ENCODE assay signal across 8 cellular contexts in the genomic region with DNA sequence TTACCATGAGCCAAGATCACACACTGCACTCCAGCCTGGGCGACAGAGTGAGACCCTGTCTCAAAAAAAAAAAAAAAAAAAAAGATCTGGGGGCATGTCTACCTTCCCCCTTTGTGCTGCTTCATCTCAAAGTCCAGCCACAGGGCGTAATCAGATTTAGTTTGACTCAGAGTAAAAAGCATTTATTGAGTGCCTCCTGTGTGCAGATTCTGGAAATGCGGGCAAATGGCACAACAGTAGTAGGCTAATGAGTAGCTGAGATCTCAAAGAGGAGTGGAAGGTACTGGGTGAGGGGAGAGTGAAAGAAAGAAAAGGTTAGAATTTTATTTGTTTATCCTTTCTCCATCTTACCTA. TPM values are rescaled to one million over a fixed set of nuclear protein-coding genes. Genes with fewer than 3 reads are reported as not detected.
A peak's percentile ranks its signal among the peaks of the same experiment; 100 is the strongest.
DNase-seq lines count a peak whose midpoint lies in the region; ATAC-seq and TF ChIP-seq lines count a peak whose summit lies in the region.

No MANE protein-coding gene starts in this region.

- ATAC-seq in stimulated activated naive CD8-positive, alpha-beta T cell treated with anti-CD3 and anti-CD28 coated beads, Interleukin-15, amount 100 ng/mL, for 72 hours: no peak
- ATAC-seq in GM21723 (IDR thresholded peaks at IDR 0.05; ENCODE audit: unreplicated experiment): no peak

- peak in 1 of 3 donors; percentile 12 for TF ChIP-seq CTCF in breast epithelium (IDR thresholded peaks at IDR 0.05)

- peak overlapping the region; percentile 17 for H3K27ac Mint-ChIP-seq in stimulated activated naive CD8-positive, alpha-beta T cell treated with anti-CD3 and anti-CD28 coated beads, Interleukin-15, Interleukin-2, amounts not matched to agents 100 ng/mL and 50 ng/mL, for 24 hours
- H3K27ac Mint-ChIP-seq in stimulated activated naive CD8-positive, alpha-beta T cell treated with anti-CD3 and anti-CD28 coated beads, Interleukin-15, amount 100 ng/mL, for 72 hours: no peak overlapping the region

- no peaks in the 10 kb centered on the region for H3K9me3 ChIP-seq in breast epithelium
- no peaks in the 10 kb centered on the region for H3K9me3 ChIP-seq in mesodermal cell (ENCODE audit: control insufficient read depth, low read length)

- peaks cover 92% of the 10 kb centered on the region for H3K4me1 Mint-ChIP-seq in stimulated activated naive CD8-positive, alpha-beta T cell treated with anti-CD3 and anti-CD28 coated beads, Interleukin-15, Interleukin-2, amounts not matched to agents 100 ng/mL and 50 ng/mL, for 24 hours (ENCODE audit: low read depth)
- peaks cover 91% of the 10 kb centered on the region for H3K4me1 Mint-ChIP-seq in stimulated activated naive CD8-positive, alpha-beta T cell treated with anti-CD3 and anti-CD28 coated beads, Interleukin-15, amount 100 ng/mL, for 72 hours

- H3K4me3 ChIP-seq in breast epithelium: no peak overlapping the region
- H3K4me3 ChIP-seq in mesodermal cell (ENCODE audit: extremely low read depth, insufficient read depth, low read length, poor library complexity, severe bottlenecking): no peak overlapping the region

- H3K9me3 Mint-ChIP-seq in stimulated activated naive CD8-positive, alpha-beta T cell treated with anti-CD3 and anti-CD28 coated beads, Interleukin-15, Interleukin-2, amounts not matched to agents 100 ng/mL and 50 ng/mL, for 24 hours: no peaks in the 10 kb centered on the region
- H3K9me3 Mint-ChIP-seq in stimulated activated naive CD8-positive, alpha-beta T cell treated with anti-CD3 and anti-CD28 coated beads, Interleukin-15, amount 100 ng/mL, for 72 hours: no peaks in the 10 kb centered on the region

- DNase-seq in stimulated activated naive CD8-positive, alpha-beta T cell treated with anti-CD3 and anti-CD28 coated beads, Interleukin-15, amount 100 ng/mL, for 72 hours: no peak
- DNase-seq in breast epithelium (ENCODE audit: low spot score in 2 of 2) (no peak), DMS79 (lab: John Stamatoyannopoulos, UW) (no peak), globus pallidus (ENCODE audit: low spot score) (no peak), posterior vena cava (ENCODE audit: low spot score) (no peak)

- H3K36me3 Mint-ChIP-seq in stimulated activated naive CD8-positive, alpha-beta T cell treated with anti-CD3 and anti-CD28 coated beads, Interleukin-15, Interleukin-2, amounts not matched to agents 100 ng/mL and 50 ng/mL, for 24 hours (ENCODE audit: low read depth): no peaks in the 10 kb centered on the region

- H3K27ac ChIP-seq in breast epithelium (peak overlapping the region; percentile 98 to 99), mesodermal cell (ENCODE audit: low read depth, low read length, severe bottlenecking) (peak overlapping the region; percentile 26)

- H3K4me1 ChIP-seq in breast epithelium (peaks cover 6 to 74% of the 10 kb centered on the region in 2 donors), mesodermal cell (ENCODE audit: control insufficient read depth, insufficient read depth, low read length, poor library complexity, severe bottlenecking) (peaks cover 69% of the 10 kb centered on the region)

- 100% methylated on average over 1 of the region's 3 CpGs; no CpG with 5 or more reads in 1 of the 2 experiments for WGBS in mesodermal cell (ENCODE audit: insufficient coverage in 2 of 2), 2 experiments

- no peaks in the 10 kb centered on the region for H3K27me3 Mint-ChIP-seq in stimulated activated naive CD8-positive, alpha-beta T cell treated with anti-CD3 and anti-CD28 coated beads, Interleukin-15, Interleukin-2, amounts not matched to agents 100 ng/mL and 50 ng/mL, for 24 hours
- H3K27me3 Mint-ChIP-seq in stimulated activated naive CD8-positive, alpha-beta T cell treated with anti-CD3 and anti-CD28 coated beads, Interleukin-15, amount 100 ng/mL, for 72 hours: no peaks in the 10 kb centered on the region

- H3K4me3 Mint-ChIP-seq in stimulated activated naive CD8-positive, alpha-beta T cell treated with anti-CD3 and anti-CD28 coated beads, Interleukin-15, Interleukin-2, amounts not matched to agents 100 ng/mL and 50 ng/mL, for 24 hours: no peak overlapping the region
- no peak overlapping the region for H3K4me3 Mint-ChIP-seq in stimulated activated naive CD8-positive, alpha-beta T cell treated with anti-CD3 and anti-CD28 coated beads, Interleukin-15, amount 100 ng/mL, for 72 hours

- no peaks in the 10 kb centered on the region for H3K27me3 ChIP-seq in breast epithelium

- no peak for TF ChIP-seq POLR2A in breast epithelium (IDR thresholded peaks at IDR 0.05)

- H3K36me3 ChIP-seq in breast epithelium: no peaks in the 10 kb centered on the region
- no peaks in the 10 kb centered on the region for H3K36me3 ChIP-seq in mesodermal cell (ENCODE audit: control insufficient read depth, insufficient read depth, low read length)

- intact Hi-C loops in breast epithelium (cut with DNase I; ENCODE audit: low total_unique reads): no loop called here
- intact Hi-C loops in posterior vena cava (cut with DNase I): no loop called here

RNA-seq across cellular contexts. Expression of gene NR1D1, which starts 9.1 kb away (rescaled TPM):
- total RNA-seq in breast epithelium: 10 to 100 TPM in 1 of 3 donors, 1 to 10 TPM in 2; 8.8 to 10.5 (median 9.2) TPM
- polyA plus RNA-seq in mesodermal cell (2013, experiment 1 of 2): 8.1 TPM
- polyA plus RNA-seq in mesodermal cell (2013, experiment 2 of 2): 6.0 TPM
- total RNA-seq in posterior vena cava: 10 to 100 TPM; 20.2 to 24.2 TPM

RNA-seq across cellular contexts. Expression of gene MSL1, which starts 12.3 kb away (rescaled TPM):
- total RNA-seq in breast epithelium (10 to 100 TPM; 49.3 to 79.3 (median 78.2) TPM), posterior vena cava (10 to 100 TPM; 66.7 to 68.8 TPM)
- 81.0 TPM for polyA plus RNA-seq in mesodermal cell (2013, experiment 1 of 2)
- 79.8 TPM for polyA plus RNA-seq in mesodermal cell (2013, experiment 2 of 2)

RNA-seq across cellular contexts. Expression of gene CASC3, which starts 30.9 kb away (rescaled TPM):
- total RNA-seq in breast epithelium (10 to 100 TPM; 57.4 to 67.0 (median 65.1) TPM), posterior vena cava (100 to 1,000 TPM in 1 of 2 donors, 10 to 100 TPM in 1; 99.2 to 103 TPM)
- polyA plus RNA-seq in mesodermal cell (2013, experiment 1 of 2): 75.2 TPM
- 72.6 TPM for polyA plus RNA-seq in mesodermal cell (2013, experiment 2 of 2)

RNA-seq across cellular contexts. Expression of gene THRA, which starts 46.7 kb away (rescaled TPM):
- total RNA-seq in breast epithelium (10 to 100 TPM; 41.6 to 61.0 (median 48.1) TPM), posterior vena cava (10 to 100 TPM; 50.8 to 65.8 TPM)
- 20.7 TPM for polyA plus RNA-seq in mesodermal cell (2013, experiment 1 of 2)
- 21.5 TPM for polyA plus RNA-seq in mesodermal cell (2013, experiment 2 of 2)

RNA-seq across cellular contexts. Expression of gene MED24, which starts 55.2 kb away (rescaled TPM):
- total RNA-seq in breast epithelium: 10 to 100 TPM; 50.7 to 74.7 (median 59.7) TPM
- 73.9 TPM for polyA plus RNA-seq in mesodermal cell (2013, experiment 1 of 2)
- 73.6 TPM for polyA plus RNA-seq in mesodermal cell (2013, experiment 2 of 2)
- 10 to 100 TPM; 46.2 to 53.2 TPM for total RNA-seq in posterior vena cava
